Comparison of ENCODE assay signal across 26 cellular contexts in the genomic region with DNA sequence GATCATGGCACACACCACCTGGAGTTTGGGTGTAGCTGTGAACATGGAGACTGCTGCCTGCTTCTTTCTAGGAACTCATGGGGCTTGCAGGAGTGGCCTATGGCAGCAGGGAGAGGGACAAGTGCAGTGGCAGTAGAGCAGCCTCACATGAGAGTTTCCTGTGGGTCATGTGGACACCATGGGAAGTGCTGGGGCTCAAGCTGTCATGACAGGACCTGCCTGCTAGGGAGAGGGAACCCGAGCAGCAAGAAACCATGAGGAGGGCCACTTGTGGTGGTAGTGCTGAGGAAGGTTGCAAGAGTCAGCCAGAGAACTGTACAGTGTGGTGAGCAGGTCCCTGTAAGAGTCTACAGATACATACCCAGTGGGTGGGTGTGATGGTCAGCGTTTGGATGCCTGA.
"Had no signal": no experiment of that assay in that cellular context is flagged by ENCODE, and none has a peak within 500 bp of the region (broad histone marks: within the 10 kb centered on the region; RNA-seq: fewer than 3 reads in every experiment).

No MANE protein-coding gene starts in this region.

- H3K27me3 ChIP-seq: neural progenitor cell, ovary, right lobe of liver, thyroid gland, tibial nerve, upper lobe of left lung, vagina had no signal

- H3K9me3 ChIP-seq: ovary, psoas muscle, right lobe of liver, stomach, thoracic aorta, thyroid gland, tibial nerve, upper lobe of left lung, vagina had no signal

- H3K4me2 ChIP-seq: neural progenitor cell, smooth muscle cell had no signal

- ATAC-seq: natural killer cell; psoas muscle; right cardiac atrium; right lobe of liver; stimulated activated effector memory CD8-positive, alpha-beta T cell treated with anti-CD3 and anti-CD28 coated beads, Interleukin-12 subunit alpha, Interleukin-12 subunit beta, amount 100 ng/mL, for 72 hours; stimulated activated naive B cell treated with anti-CD40 and anti-IgM and Interleukin-4, amounts not matched to agents 10 μg/mL and 1 μg/mL and 100 μg/mL, for 72 hours had no signal

- H3K27ac ChIP-seq: neural progenitor cell, ovary, parathyroid adenoma, psoas muscle, right lobe of liver, skin epidermis, stomach, thoracic aorta, thyroid gland, tibial nerve, upper lobe of left lung, vagina had no signal

- DNase-seq: natural killer cell; occipital lobe; ovary; posterior cingulate gyrus; psoas muscle; right cardiac atrium; right lobe of liver; stimulated activated CD4-positive, alpha-beta T cell treated with anti-CD3 and anti-CD28 coated beads, Interleukin-15, amount 100 ng/mL, for 24 hours; stimulated activated CD4-positive, alpha-beta T cell treated with anti-CD3 and anti-CD28 coated beads, Interleukin-2, amount 100 ng/mL, for 24 hours; stimulated activated CD4-positive, alpha-beta T cell treated with anti-CD3 and anti-CD28 coated beads, Interleukin-2, amount 100 ng/mL, for 48 hours; stimulated activated CD4-positive, alpha-beta T cell treated with anti-CD3 and anti-CD28 coated beads, Interleukin-4, amount 100 ng/mL, for 24 hours; stimulated activated naive B cell treated with anti-CD40 and anti-IgM and Interleukin-4, amounts not matched to agents 10 μg/mL and 1 μg/mL and 100 μg/mL, for 72 hours; stimulated activated naive CD4-positive, alpha-beta T cell treated with Interleukin-2 at 50 U/mL for 16 hours; stomach; thyroid gland; trophoblast cell; upper lobe of left lung had no signal

- H3K4me3 ChIP-seq: neural progenitor cell, ovary, psoas muscle, right lobe of liver, skin epidermis, smooth muscle cell, stomach, thoracic aorta, thyroid gland, tibial nerve, upper lobe of left lung, vagina had no signal

- H3K79me2 ChIP-seq: parathyroid adenoma had no signal

- H3K36me3 ChIP-seq: neural progenitor cell, ovary, right lobe of liver, stomach, thoracic aorta, thyroid gland, tibial nerve, upper lobe of left lung, vagina had no signal

- FAIRE-seq: urothelium cell line had no signal

- H3K4me1 ChIP-seq: parathyroid adenoma, psoas muscle, stomach, thyroid gland, tibial nerve, upper lobe of left lung, vagina had no signal

- H3K9ac ChIP-seq: neural progenitor cell, parathyroid adenoma had no signal

- H2AFZ ChIP-seq: neural progenitor cell, parathyroid adenoma had no signal
